Comparison of ENCODE assay signal across 1 cellular context in the genomic region with DNA sequence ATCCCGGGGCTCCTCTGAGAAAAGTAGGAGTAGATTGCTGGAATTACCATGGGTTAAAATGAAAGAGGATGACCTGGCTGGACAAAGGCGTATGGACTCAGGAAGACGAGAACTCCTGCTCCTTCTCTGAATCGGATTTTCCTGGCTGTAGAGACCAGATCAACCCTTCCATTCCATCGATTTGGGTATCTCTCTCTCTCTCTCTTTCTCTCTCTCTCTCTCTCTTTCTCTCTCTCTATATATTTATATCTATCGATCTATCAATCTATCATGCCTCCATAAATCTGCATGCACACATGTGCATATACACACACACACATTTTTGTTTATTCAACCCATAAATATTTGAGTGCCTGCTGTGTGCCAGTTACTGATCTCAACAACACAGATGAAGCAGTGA.
TF ChIP-seq lines count a peak whose summit lies in the region.

No MANE protein-coding gene starts in this region.

TF ChIP-seq in H1, 55 proteins besides CTCF, POLR2A, EP300 and RAD21 (continued from another document):
- TF ChIP-seq, protein P1, sequence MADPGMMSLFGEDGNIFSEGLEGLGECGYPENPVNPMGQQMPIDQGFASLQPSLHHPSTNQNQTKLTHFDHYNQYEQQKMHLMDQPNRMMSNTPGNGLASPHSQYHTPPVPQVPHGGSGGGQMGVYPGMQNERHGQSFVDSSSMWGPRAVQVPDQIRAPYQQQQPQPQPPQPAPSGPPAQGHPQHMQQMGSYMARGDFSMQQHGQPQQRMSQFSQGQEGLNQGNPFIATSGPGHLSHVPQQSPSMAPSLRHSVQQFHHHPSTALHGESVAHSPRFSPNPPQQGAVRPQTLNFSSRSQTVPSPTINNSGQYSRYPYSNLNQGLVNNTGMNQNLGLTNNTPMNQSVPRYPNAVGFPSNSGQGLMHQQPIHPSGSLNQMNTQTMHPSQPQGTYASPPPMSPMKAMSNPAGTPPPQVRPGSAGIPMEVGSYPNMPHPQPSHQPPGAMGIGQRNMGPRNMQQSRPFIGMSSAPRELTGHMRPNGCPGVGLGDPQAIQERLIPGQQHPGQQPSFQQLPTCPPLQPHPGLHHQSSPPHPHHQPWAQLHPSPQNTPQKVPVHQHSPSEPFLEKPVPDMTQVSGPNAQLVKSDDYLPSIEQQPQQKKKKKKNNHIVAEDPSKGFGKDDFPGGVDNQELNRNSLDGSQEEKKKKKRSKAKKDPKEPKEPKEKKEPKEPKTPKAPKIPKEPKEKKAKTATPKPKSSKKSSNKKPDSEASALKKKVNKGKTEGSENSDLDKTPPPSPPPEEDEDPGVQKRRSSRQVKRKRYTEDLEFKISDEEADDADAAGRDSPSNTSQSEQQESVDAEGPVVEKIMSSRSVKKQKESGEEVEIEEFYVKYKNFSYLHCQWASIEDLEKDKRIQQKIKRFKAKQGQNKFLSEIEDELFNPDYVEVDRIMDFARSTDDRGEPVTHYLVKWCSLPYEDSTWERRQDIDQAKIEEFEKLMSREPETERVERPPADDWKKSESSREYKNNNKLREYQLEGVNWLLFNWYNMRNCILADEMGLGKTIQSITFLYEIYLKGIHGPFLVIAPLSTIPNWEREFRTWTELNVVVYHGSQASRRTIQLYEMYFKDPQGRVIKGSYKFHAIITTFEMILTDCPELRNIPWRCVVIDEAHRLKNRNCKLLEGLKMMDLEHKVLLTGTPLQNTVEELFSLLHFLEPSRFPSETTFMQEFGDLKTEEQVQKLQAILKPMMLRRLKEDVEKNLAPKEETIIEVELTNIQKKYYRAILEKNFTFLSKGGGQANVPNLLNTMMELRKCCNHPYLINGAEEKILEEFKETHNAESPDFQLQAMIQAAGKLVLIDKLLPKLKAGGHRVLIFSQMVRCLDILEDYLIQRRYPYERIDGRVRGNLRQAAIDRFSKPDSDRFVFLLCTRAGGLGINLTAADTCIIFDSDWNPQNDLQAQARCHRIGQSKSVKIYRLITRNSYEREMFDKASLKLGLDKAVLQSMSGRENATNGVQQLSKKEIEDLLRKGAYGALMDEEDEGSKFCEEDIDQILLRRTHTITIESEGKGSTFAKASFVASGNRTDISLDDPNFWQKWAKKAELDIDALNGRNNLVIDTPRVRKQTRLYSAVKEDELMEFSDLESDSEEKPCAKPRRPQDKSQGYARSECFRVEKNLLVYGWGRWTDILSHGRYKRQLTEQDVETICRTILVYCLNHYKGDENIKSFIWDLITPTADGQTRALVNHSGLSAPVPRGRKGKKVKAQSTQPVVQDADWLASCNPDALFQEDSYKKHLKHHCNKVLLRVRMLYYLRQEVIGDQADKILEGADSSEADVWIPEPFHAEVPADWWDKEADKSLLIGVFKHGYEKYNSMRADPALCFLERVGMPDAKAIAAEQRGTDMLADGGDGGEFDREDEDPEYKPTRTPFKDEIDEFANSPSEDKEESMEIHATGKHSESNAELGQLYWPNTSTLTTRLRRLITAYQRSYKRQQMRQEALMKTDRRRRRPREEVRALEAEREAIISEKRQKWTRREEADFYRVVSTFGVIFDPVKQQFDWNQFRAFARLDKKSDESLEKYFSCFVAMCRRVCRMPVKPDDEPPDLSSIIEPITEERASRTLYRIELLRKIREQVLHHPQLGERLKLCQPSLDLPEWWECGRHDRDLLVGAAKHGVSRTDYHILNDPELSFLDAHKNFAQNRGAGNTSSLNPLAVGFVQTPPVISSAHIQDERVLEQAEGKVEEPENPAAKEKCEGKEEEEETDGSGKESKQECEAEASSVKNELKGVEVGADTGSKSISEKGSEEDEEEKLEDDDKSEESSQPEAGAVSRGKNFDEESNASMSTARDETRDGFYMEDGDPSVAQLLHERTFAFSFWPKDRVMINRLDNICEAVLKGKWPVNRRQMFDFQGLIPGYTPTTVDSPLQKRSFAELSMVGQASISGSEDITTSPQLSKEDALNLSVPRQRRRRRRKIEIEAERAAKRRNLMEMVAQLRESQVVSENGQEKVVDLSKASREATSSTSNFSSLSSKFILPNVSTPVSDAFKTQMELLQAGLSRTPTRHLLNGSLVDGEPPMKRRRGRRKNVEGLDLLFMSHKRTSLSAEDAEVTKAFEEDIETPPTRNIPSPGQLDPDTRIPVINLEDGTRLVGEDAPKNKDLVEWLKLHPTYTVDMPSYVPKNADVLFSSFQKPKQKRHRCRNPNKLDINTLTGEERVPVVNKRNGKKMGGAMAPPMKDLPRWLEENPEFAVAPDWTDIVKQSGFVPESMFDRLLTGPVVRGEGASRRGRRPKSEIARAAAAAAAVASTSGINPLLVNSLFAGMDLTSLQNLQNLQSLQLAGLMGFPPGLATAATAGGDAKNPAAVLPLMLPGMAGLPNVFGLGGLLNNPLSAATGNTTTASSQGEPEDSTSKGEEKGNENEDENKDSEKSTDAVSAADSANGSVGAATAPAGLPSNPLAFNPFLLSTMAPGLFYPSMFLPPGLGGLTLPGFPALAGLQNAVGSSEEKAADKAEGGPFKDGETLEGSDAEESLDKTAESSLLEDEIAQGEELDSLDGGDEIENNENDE (IDR thresholded peaks at IDR 0.05; ENCODE audit: insufficient replicate concordance, low read length): no peak
- no peak for TF ChIP-seq CREB1 (IDR thresholded peaks at IDR 0.05)
